1 cellular context compared by ENCODE assay signal in the genomic region with DNA sequence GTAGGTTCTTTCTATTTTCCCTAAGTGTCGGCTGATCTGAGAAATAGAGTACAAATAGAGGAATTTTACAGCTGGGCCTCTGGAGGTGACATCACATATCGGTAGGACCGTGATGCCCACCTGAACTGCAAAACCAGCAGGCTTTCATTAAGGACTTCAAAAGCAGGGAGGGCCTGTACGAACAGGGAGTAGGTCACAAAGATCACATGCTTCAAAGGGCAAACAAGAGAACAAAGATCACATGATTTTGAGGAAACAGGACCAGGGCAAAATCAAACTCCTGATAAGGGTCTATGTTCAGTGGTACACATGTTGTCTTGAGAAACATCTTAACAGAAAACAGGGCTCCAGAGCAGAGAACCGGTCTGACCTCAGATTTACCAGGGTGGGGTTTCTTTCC.
A peak's percentile ranks its signal among the peaks of the same experiment; 100 is the strongest.
TF ChIP-seq lines count a peak whose summit lies in the region.

No MANE protein-coding gene starts in this region.

TF ChIP-seq in HepG2, 621 proteins besides CTCF, POLR2A, EP300 and RAD21 (continued from another document):
- TF ChIP-seq, protein P1, sequence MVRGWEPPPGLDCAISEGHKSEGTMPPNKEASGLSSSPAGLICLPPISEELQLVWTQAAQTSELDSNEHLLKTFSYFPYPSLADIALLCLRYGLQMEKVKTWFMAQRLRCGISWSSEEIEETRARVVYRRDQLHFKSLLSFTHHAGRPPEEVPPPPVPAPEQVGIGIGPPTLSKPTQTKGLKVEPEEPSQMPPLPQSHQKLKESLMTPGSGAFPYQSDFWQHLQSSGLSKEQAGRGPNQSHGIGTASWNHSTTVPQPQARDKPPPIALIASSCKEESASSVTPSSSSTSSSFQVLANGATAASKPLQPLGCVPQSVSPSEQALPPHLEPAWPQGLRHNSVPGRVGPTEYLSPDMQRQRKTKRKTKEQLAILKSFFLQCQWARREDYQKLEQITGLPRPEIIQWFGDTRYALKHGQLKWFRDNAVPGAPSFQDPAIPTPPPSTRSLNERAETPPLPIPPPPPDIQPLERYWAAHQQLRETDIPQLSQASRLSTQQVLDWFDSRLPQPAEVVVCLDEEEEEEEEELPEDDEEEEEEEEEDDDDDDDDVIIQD (CRISPR knock-in tag; IDR thresholded peaks at IDR 0.05; ENCODE audit: low read depth) = peak; percentile 86
- TF ChIP-seq KAT8 (CRISPR knock-in tag; IDR thresholded peaks at IDR 0.05) = no peak
- TF ChIP-seq TCF7 (IDR thresholded peaks at IDR 0.05; ENCODE audit: low read depth) = peak; percentile 85
- TF ChIP-seq, protein P2, sequence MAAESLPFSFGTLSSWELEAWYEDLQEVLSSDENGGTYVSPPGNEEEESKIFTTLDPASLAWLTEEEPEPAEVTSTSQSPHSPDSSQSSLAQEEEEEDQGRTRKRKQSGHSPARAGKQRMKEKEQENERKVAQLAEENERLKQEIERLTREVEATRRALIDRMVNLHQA (CRISPR knock-in tag; IDR thresholded peaks at IDR 0.05) = no peak
- TF ChIP-seq HOXA7 (CRISPR knock-in tag; IDR thresholded peaks at IDR 0.05) = no peak
- TF ChIP-seq NR2C2 (CRISPR knock-in tag; IDR thresholded peaks at IDR 0.05; ENCODE audit: borderline replicate concordance) = 0 out of 2 replicates have a peak, but pooled peaks have one; percentile 26
- TF ChIP-seq, protein P3, sequence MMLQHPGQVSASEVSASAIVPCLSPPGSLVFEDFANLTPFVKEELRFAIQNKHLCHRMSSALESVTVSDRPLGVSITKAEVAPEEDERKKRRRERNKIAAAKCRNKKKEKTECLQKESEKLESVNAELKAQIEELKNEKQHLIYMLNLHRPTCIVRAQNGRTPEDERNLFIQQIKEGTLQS (CRISPR knock-in tag; IDR thresholded peaks at IDR 0.05) = no peak
- TF ChIP-seq, protein P4, sequence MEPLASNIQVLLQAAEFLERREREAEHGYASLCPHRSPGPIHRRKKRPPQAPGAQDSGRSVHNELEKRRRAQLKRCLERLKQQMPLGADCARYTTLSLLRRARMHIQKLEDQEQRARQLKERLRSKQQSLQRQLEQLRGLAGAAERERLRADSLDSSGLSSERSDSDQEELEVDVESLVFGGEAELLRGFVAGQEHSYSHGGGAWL (CRISPR knock-in tag; IDR thresholded peaks at IDR 0.05) = no peak
- TF ChIP-seq ZNF121 (CRISPR knock-in tag; IDR thresholded peaks at IDR 0.05) = no peak
- peak; percentile 33; the same call in 1 of the 2 replicates for TF ChIP-seq FOSL2 (CRISPR knock-in tag; IDR thresholded peaks at IDR 0.05)
- TF ChIP-seq, protein P5, sequence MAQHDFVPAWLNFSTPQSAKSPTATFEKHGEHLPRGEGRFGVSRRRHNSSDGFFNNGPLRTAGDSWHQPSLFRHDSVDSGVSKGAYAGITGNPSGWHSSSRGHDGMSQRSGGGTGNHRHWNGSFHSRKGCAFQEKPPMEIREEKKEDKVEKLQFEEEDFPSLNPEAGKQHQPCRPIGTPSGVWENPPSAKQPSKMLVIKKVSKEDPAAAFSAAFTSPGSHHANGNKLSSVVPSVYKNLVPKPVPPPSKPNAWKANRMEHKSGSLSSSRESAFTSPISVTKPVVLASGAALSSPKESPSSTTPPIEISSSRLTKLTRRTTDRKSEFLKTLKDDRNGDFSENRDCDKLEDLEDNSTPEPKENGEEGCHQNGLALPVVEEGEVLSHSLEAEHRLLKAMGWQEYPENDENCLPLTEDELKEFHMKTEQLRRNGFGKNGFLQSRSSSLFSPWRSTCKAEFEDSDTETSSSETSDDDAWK (CRISPR knock-in tag; IDR thresholded peaks at IDR 0.05) = no peak
- TF ChIP-seq ZMYM4 (CRISPR knock-in tag; IDR thresholded peaks at IDR 0.05) = peak; percentile 77
- TF ChIP-seq, protein P6, sequence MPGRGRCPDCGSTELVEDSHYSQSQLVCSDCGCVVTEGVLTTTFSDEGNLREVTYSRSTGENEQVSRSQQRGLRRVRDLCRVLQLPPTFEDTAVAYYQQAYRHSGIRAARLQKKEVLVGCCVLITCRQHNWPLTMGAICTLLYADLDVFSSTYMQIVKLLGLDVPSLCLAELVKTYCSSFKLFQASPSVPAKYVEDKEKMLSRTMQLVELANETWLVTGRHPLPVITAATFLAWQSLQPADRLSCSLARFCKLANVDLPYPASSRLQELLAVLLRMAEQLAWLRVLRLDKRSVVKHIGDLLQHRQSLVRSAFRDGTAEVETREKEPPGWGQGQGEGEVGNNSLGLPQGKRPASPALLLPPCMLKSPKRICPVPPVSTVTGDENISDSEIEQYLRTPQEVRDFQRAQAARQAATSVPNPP (CRISPR knock-in tag; IDR thresholded peaks at IDR 0.05) = no peak
- no peak for TF ChIP-seq ZNF550 (CRISPR knock-in tag; IDR thresholded peaks at IDR 0.05; ENCODE audit: borderline replicate concordance)
- TF ChIP-seq ZNF562 (CRISPR knock-in tag; IDR thresholded peaks at IDR 0.05; ENCODE audit: borderline replicate concordance) = no peak
- TF ChIP-seq MTF2 (CRISPR knock-in tag; IDR thresholded peaks at IDR 0.05; ENCODE audit: borderline replicate concordance) = no peak
- peak; percentile 67 for TF ChIP-seq BCL6 (CRISPR knock-in tag; IDR thresholded peaks at IDR 0.05)
- no peak for TF ChIP-seq SRSF9 (IDR thresholded peaks at IDR 0.05; ENCODE audit: borderline replicate concordance, insufficient read depth, low read depth, low read length, poor library complexity, severe bottlenecking)
- TF ChIP-seq, protein P7, sequence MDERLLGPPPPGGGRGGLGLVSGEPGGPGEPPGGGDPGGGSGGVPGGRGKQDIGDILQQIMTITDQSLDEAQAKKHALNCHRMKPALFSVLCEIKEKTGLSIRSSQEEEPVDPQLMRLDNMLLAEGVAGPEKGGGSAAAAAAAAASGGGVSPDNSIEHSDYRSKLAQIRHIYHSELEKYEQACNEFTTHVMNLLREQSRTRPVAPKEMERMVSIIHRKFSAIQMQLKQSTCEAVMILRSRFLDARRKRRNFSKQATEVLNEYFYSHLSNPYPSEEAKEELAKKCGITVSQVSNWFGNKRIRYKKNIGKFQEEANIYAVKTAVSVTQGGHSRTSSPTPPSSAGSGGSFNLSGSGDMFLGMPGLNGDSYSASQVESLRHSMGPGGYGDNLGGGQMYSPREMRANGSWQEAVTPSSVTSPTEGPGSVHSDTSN (CRISPR knock-in tag; IDR thresholded peaks at IDR 0.05) = no peak
- no peak for TF ChIP-seq RFXAP (CRISPR knock-in tag; IDR thresholded peaks at IDR 0.05; ENCODE audit: borderline replicate concordance)
- no peak for TF ChIP-seq NFIB (CRISPR knock-in tag; IDR thresholded peaks at IDR 0.05; ENCODE audit: borderline replicate concordance)
- TF ChIP-seq SAP130 (CRISPR knock-in tag; IDR thresholded peaks at IDR 0.05; ENCODE audit: low read depth) = peak; percentile 32; the same call in 1 of the 2 replicates
- TF ChIP-seq PHF5A (CRISPR knock-in tag; IDR thresholded peaks at IDR 0.05; ENCODE audit: low read depth, unreplicated experiment) = no peak
- no peak for TF ChIP-seq ZNF431 (CRISPR knock-in tag; IDR thresholded peaks at IDR 0.05; ENCODE audit: borderline replicate concordance, low read depth)
- TF ChIP-seq HNRNPK (IDR thresholded peaks at IDR 0.05; ENCODE audit: low read depth, low read length, poor library complexity, severe bottlenecking) = no peak
- TF ChIP-seq SOX6 (IDR thresholded peaks at IDR 0.05) = no peak
- TF ChIP-seq SOX6 (CRISPR knock-in tag; IDR thresholded peaks at IDR 0.05) = no peak; the same call in 1 of the 2 replicates
- TF ChIP-seq SNAI1 (CRISPR knock-in tag; IDR thresholded peaks at IDR 0.05; ENCODE audit: borderline replicate concordance) = no peak
- TF ChIP-seq, protein P8, sequence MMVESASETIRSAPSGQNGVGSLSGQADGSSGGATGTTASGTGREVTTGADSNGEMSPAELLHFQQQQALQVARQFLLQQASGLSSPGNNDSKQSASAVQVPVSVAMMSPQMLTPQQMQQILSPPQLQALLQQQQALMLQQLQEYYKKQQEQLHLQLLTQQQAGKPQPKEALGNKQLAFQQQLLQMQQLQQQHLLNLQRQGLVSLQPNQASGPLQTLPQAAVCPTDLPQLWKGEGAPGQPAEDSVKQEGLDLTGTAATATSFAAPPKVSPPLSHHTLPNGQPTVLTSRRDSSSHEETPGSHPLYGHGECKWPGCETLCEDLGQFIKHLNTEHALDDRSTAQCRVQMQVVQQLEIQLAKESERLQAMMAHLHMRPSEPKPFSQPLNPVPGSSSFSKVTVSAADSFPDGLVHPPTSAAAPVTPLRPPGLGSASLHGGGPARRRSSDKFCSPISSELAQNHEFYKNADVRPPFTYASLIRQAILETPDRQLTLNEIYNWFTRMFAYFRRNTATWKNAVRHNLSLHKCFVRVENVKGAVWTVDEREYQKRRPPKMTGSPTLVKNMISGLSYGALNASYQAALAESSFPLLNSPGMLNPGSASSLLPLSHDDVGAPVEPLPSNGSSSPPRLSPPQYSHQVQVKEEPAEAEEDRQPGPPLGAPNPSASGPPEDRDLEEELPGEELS (CRISPR knock-in tag; IDR thresholded peaks at IDR 0.05) = peak; percentile 47; the same call in 1 of the 2 replicates
